10 cellular contexts compared by ENCODE assay signal in the genomic region with DNA sequence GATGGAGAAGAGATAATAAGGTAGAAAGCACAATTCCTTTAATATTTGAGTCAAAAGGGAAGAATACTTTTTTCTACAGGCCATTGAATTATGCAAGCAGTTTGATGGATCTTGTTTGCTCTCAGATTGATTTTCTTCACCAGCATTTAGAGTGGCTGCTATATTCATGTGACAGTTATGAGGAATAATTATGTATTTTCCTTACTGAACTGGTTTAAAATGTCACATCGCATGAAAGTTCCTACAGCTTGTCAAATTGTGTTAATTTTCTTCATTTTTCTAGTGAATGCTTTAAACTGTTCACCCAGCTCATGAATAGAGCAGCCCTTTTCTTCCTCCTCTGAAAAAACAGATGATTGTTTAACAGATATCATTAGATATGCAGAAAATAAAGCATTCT.
"Had no signal": no experiment of that assay in that cellular context is flagged by ENCODE, and none has a peak within 500 bp of the region (broad histone marks: within the 10 kb centered on the region; RNA-seq: fewer than 3 reads in every experiment).

No MANE protein-coding gene starts in this region.

- H3K9me3 ChIP-seq: HAP-1 had no signal

- FAIRE-seq: H54 had no signal

- H3K9ac ChIP-seq: GM23248 had no signal

- ATAC-seq: GM23338, HCT116 had no signal

- H3K4me3 ChIP-seq: GM23248, GM23338, HAP-1 had no signal

- DNase-seq: GM23248, GOT3, H7, H9, HCEC 1CT, HFFc6 had no signal

- H3K27ac ChIP-seq: GM23248 had no signal

- H2AFZ ChIP-seq: GM23248, GM23338 had no signal

- H3K36me3 ChIP-seq: HAP-1 had no signal

- H3K4me2 ChIP-seq: GM23338 had no signal
